ENCODE assay signal across 13 cellular contexts in the genomic region with DNA sequence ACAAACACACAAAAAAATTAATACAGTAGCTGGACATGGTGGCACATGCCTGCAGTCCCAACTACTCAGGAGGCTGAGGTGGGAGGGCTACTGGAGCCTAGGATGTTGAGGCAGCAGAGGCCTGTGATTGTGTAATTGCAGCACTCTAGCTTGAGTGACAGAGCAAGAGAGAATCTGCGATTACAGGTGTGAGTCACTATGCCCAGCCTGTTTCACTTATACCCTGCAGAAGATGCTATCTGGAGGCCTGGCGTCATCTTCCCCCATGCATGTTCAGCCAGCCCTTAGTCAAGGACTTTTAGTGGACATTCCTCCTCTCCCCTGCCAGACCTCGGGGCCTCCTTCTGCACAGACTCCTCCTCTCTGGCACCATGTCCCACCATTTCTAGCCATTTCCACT. TPM values are rescaled to one million over a fixed set of nuclear protein-coding genes. Genes with fewer than 3 reads are reported as not detected.
A peak's percentile ranks its signal among the peaks of the same experiment; 100 is the strongest.
DNase-seq lines count a peak whose midpoint lies in the region; FAIRE-seq and TF ChIP-seq lines count a peak whose summit lies in the region.
"Had no signal": no experiment of that assay in that cellular context is flagged by ENCODE, and none has a peak within 500 bp of the region (broad histone marks: within the 10 kb centered on the region; RNA-seq: fewer than 3 reads in every experiment).

No MANE protein-coding gene starts in this region.

- H3K9ac ChIP-seq in astrocyte (ENCODE audit: low read length), result no peak overlapping the region

- H2AFZ ChIP-seq in astrocyte (ENCODE audit: low read depth, low read length), result no peak overlapping the region

- H4K20me1 ChIP-seq in astrocyte (ENCODE audit: insufficient read depth, low read length), result no peaks in the 10 kb centered on the region

- no peak overlapping the region for H3K4me2 ChIP-seq in astrocyte (ENCODE audit: low read length)

- peaks cover 2% of the 10 kb centered on the region for H3K27me3 Mint-ChIP-seq in HFFc6 (ENCODE audit: insufficient read depth)
- H3K27me3 Mint-ChIP-seq in astrocyte (ENCODE audit: low read depth, unreplicated experiment), result peaks cover 1% of the 10 kb centered on the region
- H3K27me3 Mint-ChIP-seq: activated naive CD8-positive, alpha-beta T cell had no signal

- H3K9me3 Mint-ChIP-seq in HFFc6, result no peaks in the 10 kb centered on the region
- H3K9me3 Mint-ChIP-seq in astrocyte (ENCODE audit: unreplicated experiment), result no peaks in the 10 kb centered on the region

- DNase-seq in DMS53 (lab: John Stamatoyannopoulos, UW) (peak; percentile 14), DMS53 treated with DMSO at 0.1 percent for 48 hours (lab: John Stamatoyannopoulos, UW; ENCODE audit: unreplicated experiment) (no peak), HFFc6 (peak; percentile 95), astrocyte (ENCODE audit: low read depth) (peak; percentile 77), kidney glomerular epithelial cell (lab: John Stamatoyannopoulos, UW) (peak; percentile 3), NCI-H146 treated with DMSO at 0.1 percent for 48 hours (lab: John Stamatoyannopoulos, UW; ENCODE audit: unreplicated experiment) (no peak), NCI-H82 treated with DMSO at 0.1 percent for 48 hours (lab: John Stamatoyannopoulos, UW; ENCODE audit: unreplicated experiment) (no peak), SHP77 treated with DMSO at 0.1 percent for 48 hours (lab: John Stamatoyannopoulos, UW) (no peak)
- DNase-seq: activated CD4-positive, CD25-positive, alpha-beta regulatory T cell; MV-4-11 had no signal

- no peaks in the 10 kb centered on the region for H3K4me1 ChIP-seq in astrocyte (ENCODE audit: insufficient read depth, low read length)

- no peaks in the 10 kb centered on the region for H3K36me3 ChIP-seq in astrocyte (ENCODE audit: insufficient read depth, low read length)

- no peaks in the 10 kb centered on the region for H3K79me2 ChIP-seq in astrocyte (ENCODE audit: insufficient read depth, low read length)

- H3K4me1 Mint-ChIP-seq in HFFc6 (ENCODE audit: low read depth), result peaks cover 15% of the 10 kb centered on the region
- peaks cover 2% of the 10 kb centered on the region for H3K4me1 Mint-ChIP-seq in astrocyte (ENCODE audit: low read depth, unreplicated experiment)

- TF ChIP-seq CTCF in HFFc6 (IDR thresholded peaks at IDR 0.05) (no peak), astrocyte (IDR thresholded peaks at IDR 0.05; ENCODE audit: insufficient read depth, low read depth, low read length) (no peak)

- H3K27me3 ChIP-seq in astrocyte (ENCODE audit: insufficient read depth, low read length), result no peaks in the 10 kb centered on the region

- no peaks in the 10 kb centered on the region for H3K9me3 ChIP-seq in astrocyte (ENCODE audit: insufficient read depth, low read depth, low read length)

- H3K4me3 Mint-ChIP-seq in HFFc6 (peak overlapping the region; percentile 4; the same call in 1 of the 2 replicates), astrocyte (ENCODE audit: unreplicated experiment) (no peak overlapping the region)
- H3K4me3 Mint-ChIP-seq: activated naive CD8-positive, alpha-beta T cell had no signal

- H3K36me3 Mint-ChIP-seq in HFFc6 (ENCODE audit: low read depth) (no peaks in the 10 kb centered on the region), astrocyte (ENCODE audit: low read depth, unreplicated experiment) (no peaks in the 10 kb centered on the region)
- H3K36me3 Mint-ChIP-seq: activated naive CD8-positive, alpha-beta T cell had no signal

- no peak overlapping the region for H3K4me3 ChIP-seq in astrocyte (ENCODE audit: insufficient read depth, low read depth, low read length)

- H3K27ac Mint-ChIP-seq in HFFc6, result peak overlapping the region; percentile 57; the same call in 1 of the 2 replicates
- no peak overlapping the region for H3K27ac Mint-ChIP-seq in astrocyte (ENCODE audit: unreplicated experiment)
- H3K27ac Mint-ChIP-seq: activated naive CD8-positive, alpha-beta T cell had no signal

- no peak overlapping the region for H3K27ac ChIP-seq in astrocyte (ENCODE audit: low read depth, low read length)
- H3K27ac ChIP-seq: 22Rv1 had no signal

- no peak for FAIRE-seq in astrocyte (lab: Jason Lieb, UNC)
- FAIRE-seq: endothelial cell of umbilical vein had no signal

RNA-seq across cellular contexts. Expression of a gene that starts 36.3 kb away (rescaled TPM):
- 10 to 100 TPM; 36.0 to 43.8 (median 38.0) TPM for total RNA-seq in HFFc6 (2021; fragmentation: NEBNext Ultra II Directional; extraction: Animal tissue kit (Norgen Biotek cat#: 25700))
- 97.4 and 103 TPM in 2 replicates for total RNA-seq in astrocyte

Comparison
In these comparisons a context has a peak if more than half of its experiments do, and no peak if none do; other contexts are left out.
1. DNase-seq: peak in DMS53 (single experiment), HFFc6 (single experiment), astrocyte (single experiment) and kidney glomerular epithelial cell (single experiment); none in DMS53 treated with DMSO at 0.1 percent for 48 hours (single experiment), NCI-H146 treated with DMSO at 0.1 percent for 48 hours (single experiment), NCI-H82 treated with DMSO at 0.1 percent for 48 hours (single experiment) and SHP77 treated with DMSO at 0.1 percent for 48 hours (single experiment).